In genomic region chr11:112523477-112523876, GRCh38 we compare ENCODE assay signal across 11 cellular contexts.
DNase-seq lines count a peak whose midpoint lies in the region; ATAC-seq and TF ChIP-seq lines count a peak whose summit lies in the region.
"Had no signal": no experiment of that assay in that cellular context is flagged by ENCODE, and none has a peak within 500 bp of the region (broad histone marks: within the 10 kb centered on the region; RNA-seq: fewer than 3 reads in every experiment).

No MANE protein-coding gene starts in this region.

- no peak for ATAC-seq in HG03460 (IDR thresholded peaks at IDR 0.05; ENCODE audit: unreplicated experiment)
- ATAC-seq in GM21447 (IDR thresholded peaks at IDR 0.05; ENCODE audit: unreplicated experiment), result no peak
- no peak for ATAC-seq in activated CD4-positive, CD25-positive, alpha-beta regulatory T cell treated with anti-CD3 and anti-CD28 coated beads, Interleukin-2, amount 50 U/mL, for 24 hours
- ATAC-seq: natural killer cell had no signal

- H3K27ac Mint-ChIP-seq in endothelial cell (ENCODE audit: unreplicated experiment), result peak overlapping the region; percentile 18
- no peak overlapping the region for H3K27ac Mint-ChIP-seq in Caco-2 (ENCODE audit: unreplicated experiment)
- H3K27ac Mint-ChIP-seq: CD4-positive, CD25-positive, alpha-beta regulatory T cell had no signal

- H3K36me3 Mint-ChIP-seq in endothelial cell (ENCODE audit: low read depth, unreplicated experiment) (no peaks in the 10 kb centered on the region), Caco-2 (ENCODE audit: insufficient read depth, unreplicated experiment) (no peaks in the 10 kb centered on the region)
- H3K36me3 Mint-ChIP-seq: CD4-positive, CD25-positive, alpha-beta regulatory T cell; natural killer cell had no signal

- H3K36me3 ChIP-seq in BE2C (no peaks in the 10 kb centered on the region), Caco-2 (ENCODE audit: control insufficient read depth, insufficient read depth, low read length) (no peaks in the 10 kb centered on the region)

- TF ChIP-seq CTCF in BE2C (IDR thresholded peaks at IDR 0.05; ENCODE audit: low read depth, low read length) (no peak), endothelial cell (IDR thresholded peaks at IDR 0.05; ENCODE audit: unreplicated experiment) (no peak), Caco-2 (IDR thresholded peaks at IDR 0.05; ENCODE audit: insufficient read depth in 1 of 2, low read depth in 1 of 2, low read length in 1 of 2, severe bottlenecking in 1 of 2, unreplicated experiment in 1 of 2) (no peak)

- no TSS peak for BruUV-seq in Caco-2 (replicated peaks; lab: Mats Ljungman, UMichigan)

- no peaks in the 10 kb centered on the region for H3K9me3 Mint-ChIP-seq in endothelial cell (ENCODE audit: unreplicated experiment)
- no peaks in the 10 kb centered on the region for H3K9me3 Mint-ChIP-seq in Caco-2 (ENCODE audit: unreplicated experiment)
- H3K9me3 Mint-ChIP-seq: natural killer cell had no signal

- no peak overlapping the region for H3K4me3 Mint-ChIP-seq in endothelial cell (ENCODE audit: unreplicated experiment)
- no peak overlapping the region for H3K4me3 Mint-ChIP-seq in Caco-2 (ENCODE audit: unreplicated experiment)
- H3K4me3 Mint-ChIP-seq: CD4-positive, CD25-positive, alpha-beta regulatory T cell had no signal

- POLR2A ChIA-PET in Caco-2 (lab: Charles Lee), result no interaction called here

- H3K4me1 ChIP-seq in BE2C (no peaks in the 10 kb centered on the region; the same call in 1 of the 2 replicates), Caco-2 (no peaks in the 10 kb centered on the region)

- peaks cover 20% of the 10 kb centered on the region for H3K4me1 Mint-ChIP-seq in endothelial cell (ENCODE audit: unreplicated experiment)
- H3K4me1 Mint-ChIP-seq in Caco-2 (ENCODE audit: low read depth, unreplicated experiment), result no peaks in the 10 kb centered on the region

- no peaks in the 10 kb centered on the region for H3K9me3 ChIP-seq in BE2C
- no peaks in the 10 kb centered on the region for H3K9me3 ChIP-seq in Caco-2

- H3K4me3 ChIP-seq in BE2C (ENCODE audit: low read depth, low read length), result no peak overlapping the region
- no peak overlapping the region for H3K4me3 ChIP-seq in Caco-2 (ENCODE audit: low read depth, low read length)

- H3K27me3 Mint-ChIP-seq in endothelial cell (ENCODE audit: unreplicated experiment) (peaks cover 5% of the 10 kb centered on the region), Caco-2 (ENCODE audit: insufficient read depth, unreplicated experiment) (peaks cover 28% of the 10 kb centered on the region)

- CTCF ChIA-PET in Caco-2 (lab: Charles Lee), result no interaction called here

- DNase-seq in BE2C, result peak; percentile 24
- DNase-seq in NCI-H345 treated with DMSO at 0.1 percent for 48 hours (lab: John Stamatoyannopoulos, UW; ENCODE audit: unreplicated experiment), result peak; percentile 37
- DNase-seq in endothelial cell (ENCODE audit: low spot score), result no peak
- DNase-seq in myocyte (ENCODE audit: low read depth), result peak; percentile 90
- DNase-seq in Caco-2, result no peak
- DNase-seq: CD4-positive, CD25-positive, alpha-beta regulatory T cell; Karpas-422; natural killer cell had no signal

- H3K27me3 ChIP-seq in BE2C (peaks cover 3% of the 10 kb centered on the region; the same call in 1 of the 2 replicates), Caco-2 (replicated peaks; ENCODE audit: control insufficient read depth, insufficient read depth, low read length) (no peaks in the 10 kb centered on the region; the same call in 1 of the 2 replicates)

- intact Hi-C loops in Caco-2 (cut with micrococcal nuclease; ENCODE audit: unreplicated experiment), result no loop called here

Comparison
In these comparisons a context has a peak if more than half of its experiments do, and no peak if none do; other contexts are left out.
1. DNase-seq: peak in BE2C (single experiment), NCI-H345 treated with DMSO at 0.1 percent for 48 hours (single experiment) and myocyte (single experiment); none in endothelial cell (single experiment) and Caco-2 (0 of 2).